In genomic region chr3:162143181-162143580, GRCh38 we compare ENCODE assay signal across 24 cellular contexts.
"Had no signal": no experiment of that assay in that cellular context is flagged by ENCODE, and none has a peak within 500 bp of the region (broad histone marks: within the 10 kb centered on the region; RNA-seq: fewer than 3 reads in every experiment).

No MANE protein-coding gene starts in this region.

- H3K27ac Mint-ChIP-seq: activated CD4-positive, alpha-beta T cell treated with anti-CD3 and anti-CD28 coated beads, Interleukin-2, amount 10 ng/mL, durations not matched to agents 24 days and 14 days; activated CD8-positive, alpha-beta T cell treated with anti-CD3 and anti-CD28 coated beads, Interleukin-2, amount 10 ng/mL, durations not matched to agents 7 days and 5 days; activated naive CD8-positive, alpha-beta T cell treated with anti-CD3 and anti-CD28 coated beads, Interleukin-2, amount 10 ng/mL, durations not matched to agents 7 days and 5 days; activated T-cell treated with anti-CD3 and anti-CD28 coated beads, Interleukin-2, amount 50 U/mL, for 24 hours; activated T-helper 2 cell treated with anti-CD3 and anti-CD28 coated beads, Interferon-gamma antibody, Interleukin-2, Interleukin-4, amounts not matched to agents 10 μg/mL and 5 μg/mL and 100 μg/mL, durations not matched to agents 14 hours and 24 hours and 36 hours; brain; dendritic cell treated with granulocyte-macrophage colony-stimulating factor and Interleukin-4, amounts not matched to agents 40 ng/mL and 50 ng/mL, for 4 days; nephron had no signal

- ATAC-seq: activated CD8-positive, alpha-beta T cell treated with anti-CD3 and anti-CD28 coated beads, Interleukin-2, amount 10 ng/mL, durations not matched to agents 7 days and 5 days; lower lobe of right lung had no signal

- H3K27ac ChIP-seq: lower lobe of right lung, sigmoid colon, thyroid gland, uterus had no signal

- H3K4me1 Mint-ChIP-seq: activated CD4-positive, alpha-beta T cell treated with anti-CD3 and anti-CD28 coated beads, Interleukin-2, amount 10 ng/mL, durations not matched to agents 24 days and 14 days; activated naive CD8-positive, alpha-beta T cell treated with anti-CD3 and anti-CD28 coated beads, Interleukin-2, amount 10 ng/mL, durations not matched to agents 7 days and 5 days; brain had no signal

- H3K9me3 ChIP-seq: lower lobe of right lung, sigmoid colon, thyroid gland, uterus had no signal

- H3K27me3 Mint-ChIP-seq: activated CD4-positive, alpha-beta T cell treated with anti-CD3 and anti-CD28 coated beads, Interleukin-2, amount 10 ng/mL, durations not matched to agents 24 days and 14 days; activated naive CD8-positive, alpha-beta T cell treated with anti-CD3 and anti-CD28 coated beads, Interleukin-2, amount 10 ng/mL, durations not matched to agents 7 days and 5 days; activated T-cell treated with anti-CD3 and anti-CD28 coated beads, Interleukin-2, amount 50 U/mL, for 24 hours; dendritic cell treated with granulocyte-macrophage colony-stimulating factor and Interleukin-4, amounts not matched to agents 40 ng/mL and 50 ng/mL, for 4 days had no signal

- H3K36me3 ChIP-seq: lower lobe of right lung, sigmoid colon, thyroid gland had no signal

- H3K4me3 Mint-ChIP-seq: activated CD4-positive, alpha-beta T cell treated with anti-CD3 and anti-CD28 coated beads, Interleukin-2, amount 10 ng/mL, durations not matched to agents 24 days and 14 days; activated CD8-positive, alpha-beta T cell treated with anti-CD3 and anti-CD28 coated beads, Interleukin-2, amount 10 ng/mL, durations not matched to agents 7 days and 5 days; activated naive CD8-positive, alpha-beta T cell treated with anti-CD3 and anti-CD28 coated beads, Interleukin-2, amount 10 ng/mL, durations not matched to agents 7 days and 5 days; activated T-cell treated with anti-CD3 and anti-CD28 coated beads, Interleukin-2, amount 50 U/mL, for 24 hours; brain; dendritic cell treated with granulocyte-macrophage colony-stimulating factor and Interleukin-4, amounts not matched to agents 40 ng/mL and 50 ng/mL, for 4 days; nephron had no signal

- H3K4me1 ChIP-seq: lower lobe of right lung, thyroid gland, uterus had no signal

- H3K36me3 Mint-ChIP-seq: activated naive CD8-positive, alpha-beta T cell treated with anti-CD3 and anti-CD28 coated beads, Interleukin-2, amount 10 ng/mL, durations not matched to agents 7 days and 5 days; brain had no signal

- H3K27me3 ChIP-seq: sigmoid colon, thyroid gland, uterus had no signal

- H3K4me3 ChIP-seq: lower lobe of right lung, sigmoid colon, thyroid gland, uterus had no signal

- H3K9me3 Mint-ChIP-seq: activated CD4-positive, alpha-beta T cell treated with anti-CD3 and anti-CD28 coated beads, Interleukin-2, amount 10 ng/mL, durations not matched to agents 24 days and 14 days; activated naive CD8-positive, alpha-beta T cell treated with anti-CD3 and anti-CD28 coated beads, Interleukin-2, amount 10 ng/mL, durations not matched to agents 7 days and 5 days; activated T-cell treated with anti-CD3 and anti-CD28 coated beads, Interleukin-2, amount 50 U/mL, for 24 hours; activated T-helper 2 cell treated with anti-CD3 and anti-CD28 coated beads, Interferon-gamma antibody, Interleukin-2, Interleukin-4, amounts not matched to agents 10 μg/mL and 5 μg/mL and 100 μg/mL, durations not matched to agents 14 hours and 24 hours and 36 hours; brain; nephron had no signal

- DNase-seq: activated CD4-positive, alpha-beta T cell treated with anti-CD3 and anti-CD28 coated beads, Interleukin-2, amount 10 ng/mL, durations not matched to agents 24 days and 14 days; activated CD8-positive, alpha-beta T cell treated with anti-CD3 and anti-CD28 coated beads, Interleukin-2, amount 10 ng/mL, durations not matched to agents 7 days and 5 days; activated naive CD4-positive, alpha-beta T cell treated with Interleukin-2 at 50 U/mL for 16 hours; activated naive CD8-positive, alpha-beta T cell treated with anti-CD3 and anti-CD28 coated beads, Interleukin-2, amount 10 ng/mL, durations not matched to agents 7 days and 5 days; activated T-cell treated with anti-CD3 and anti-CD28 coated beads, Interleukin-2, amount 50 U/mL, for 24 hours; cerebellar nuclear complex; effector CD8-positive, alpha-beta T cell; foreskin melanocyte; glutamatergic neuron; hippocampal formation; lower lobe of right lung; nucleus accumbens; posterior cingulate gyrus; sigmoid colon; stimulated activated CD4-positive, alpha-beta T cell treated with anti-CD3 and anti-CD28 coated beads, Interleukin-12 subunit alpha, Interleukin-12 subunit beta, amount 100 ng/mL, for 4 hours; stimulated activated CD4-positive, alpha-beta T cell treated with anti-CD3 and anti-CD28 coated beads, Interleukin-2, amount 100 ng/mL, for 24 hours; stimulated activated naive CD4-positive, alpha-beta T cell treated with Interleukin-2 at 50 U/mL for 16 hours; T1000; thyroid gland; uterus had no signal
